8 cellular contexts compared by ENCODE assay signal in genomic region chr14:24299255-24300191, GRCh38. TPM values are rescaled to one million over a fixed set of nuclear protein-coding genes. Genes with fewer than 3 reads are reported as not detected.
DNase-seq lines count a peak whose midpoint lies in the region; ATAC-seq and TF ChIP-seq lines count a peak whose summit lies in the region.

Gene DHRS1 (minus strand): TSS chr14:24299780. CDS start chr14:24299106, 674 bp downstream.
Gene NOP9 (plus strand): TSS chr14:24299850. CDS start chr14:24299955, 105 bp downstream.

- H3K27ac ChIP-seq in cingulate gyrus (ENCODE audit: low read depth, low read length): peak within 1 kb of the TSS; percentile 91

- TF ChIP-seq CTCF in AG09309 (IDR thresholded peaks at IDR 0.05; ENCODE audit: control insufficient read depth, insufficient read depth, low read depth, low read length, missing control alignments): no peak

- H3K4me3 ChIP-seq in AG09309 (ENCODE audit: control insufficient read depth, low read depth, low read length): peak within 1 kb of the TSS; percentile 70

- DNase-seq in AG09309 (ENCODE audit: low read depth) (peak; percentile 18), NCI-H446 (lab: John Stamatoyannopoulos, UW) (peak; percentile 70 to 94), left colon (peak; percentile 90 to 97)
- DNase-seq in activated CD4-positive, alpha-beta T cell treated with anti-CD3 and anti-CD28 coated beads for 4 hours: peak; percentile 89 to 93
- DNase-seq in stimulated activated CD4-positive, alpha-beta T cell treated with anti-CD3 and anti-CD28 coated beads, Interleukin-1b, Interleukin-23, amount 100 ng/mL, for 4 hours (ENCODE audit: low read depth in 2 of 2): peak; percentile 91 to 93

- intact Hi-C loops in left colon (cut with DNase I, micrococcal nuclease): loop anchor here in 1 of 2 donors (5.0 kb wide), 1 partner anchor 57 kb away; the partner anchor contains the start of gene TINF2

- ATAC-seq in GM18907 (IDR thresholded peaks at IDR 0.05; ENCODE audit: unreplicated experiment) (peak; percentile 71), HG03159 (IDR thresholded peaks at IDR 0.05; ENCODE audit: unreplicated experiment) (peak; percentile 71), left colon (peak; percentile 89)

RNA-seq across cellular contexts. Expression of gene DHRS1, which starts in this region (rescaled TPM):
- 10 to 100 TPM; 64.2 to 76.6 TPM for total RNA-seq in left colon

RNA-seq across cellular contexts. Expression of gene NOP9, which starts in this region (rescaled TPM):
- 10 to 100 TPM; 24.4 to 26.0 TPM for total RNA-seq in left colon

Comparison
In these comparisons a context has a peak if more than half of its experiments do, and no peak if none do; other contexts are left out.
1. Peak in every context shown above with its lines: DNase-seq, ATAC-seq, H3K4me3 ChIP-seq and H3K27ac ChIP-seq.
2. DNase-seq: peak in every context shown above with its lines; median percentile 94 in left colon; 92 in stimulated activated CD4-positive, alpha-beta T cell treated with anti-CD3 and anti-CD28 coated beads, Interleukin-1b, Interleukin-23, amount 100 ng/mL, for 4 hours; 91 in activated CD4-positive, alpha-beta T cell treated with anti-CD3 and anti-CD28 coated beads for 4 hours; 82 in NCI-H446; 18 in AG09309.